In genomic region chr2:9256147-9256546, GRCh38 we compare ENCODE assay signal across 1 cellular context.
TF ChIP-seq lines count a peak whose summit lies in the region.

No MANE protein-coding gene starts in this region.

TF ChIP-seq in GM23338, 12 proteins besides CTCF, POLR2A, EP300 and RAD21:
- TF ChIP-seq JUNB (IDR thresholded peaks at IDR 0.05; ENCODE audit: unreplicated experiment) = no peak
- TF ChIP-seq ZNF331 (CRISPR knock-in tag; IDR thresholded peaks at IDR 0.05; ENCODE audit: low read depth) = no peak
- no peak for TF ChIP-seq STAT1 (IDR thresholded peaks at IDR 0.05; ENCODE audit: unreplicated experiment)
- no peak for TF ChIP-seq ZNF462 (CRISPR knock-in tag; IDR thresholded peaks at IDR 0.05)
- TF ChIP-seq EZH2phosphoT487 (IDR thresholded peaks at IDR 0.05; ENCODE audit: unreplicated experiment) = no peak
- TF ChIP-seq POLR2AphosphoS5 (IDR thresholded peaks at IDR 0.05; ENCODE audit: low read depth) = no peak
- TF ChIP-seq ETS1 (IDR thresholded peaks at IDR 0.05) = no peak
- no peak for TF ChIP-seq REST (IDR thresholded peaks at IDR 0.05; ENCODE audit: unreplicated experiment)
- TF ChIP-seq CREB1 (CRISPR knock-in tag; IDR thresholded peaks at IDR 0.05; ENCODE audit: low read depth) = no peak
- TF ChIP-seq ZNF114 (CRISPR knock-in tag; IDR thresholded peaks at IDR 0.05) = no peak
- TF ChIP-seq EZH2 (IDR thresholded peaks at IDR 0.05; ENCODE audit: low read depth, unreplicated experiment) = no peak
- TF ChIP-seq NANOG (IDR thresholded peaks at IDR 0.05; ENCODE audit: borderline replicate concordance) = no peak
